In the genomic region with DNA sequence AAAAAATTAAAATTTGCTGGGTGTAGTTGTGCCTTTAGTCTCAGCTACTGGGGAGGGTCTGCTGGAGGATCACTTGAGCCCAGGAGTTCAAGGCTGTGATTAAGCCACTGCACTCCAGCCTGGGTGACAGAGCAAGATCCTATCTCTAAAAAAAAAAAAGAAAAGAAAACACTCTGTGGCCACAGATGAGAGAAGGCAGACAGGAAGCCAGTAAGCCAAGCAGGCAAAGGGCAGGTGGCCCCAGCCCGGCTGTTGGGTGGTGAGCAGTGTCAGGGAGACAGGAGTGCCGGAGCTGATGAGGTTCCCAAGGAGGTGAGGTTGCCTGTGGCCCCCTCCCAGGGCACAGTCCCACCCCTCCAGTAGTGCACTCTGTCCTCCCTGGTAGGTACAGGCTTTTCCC, we compare ENCODE assay signal across 1 cellular context.
TF ChIP-seq lines count a peak whose summit lies in the region.
"Not testable (repeated sequence)": the region's sequence is repeated elsewhere in the genome, so short reads cannot be mapped to it uniquely, and the experiment has no call there.

No MANE protein-coding gene starts in this region.

TF ChIP-seq in HepG2, 621 proteins besides CTCF, POLR2A, EP300 and RAD21:
- TF ChIP-seq, protein P1, sequence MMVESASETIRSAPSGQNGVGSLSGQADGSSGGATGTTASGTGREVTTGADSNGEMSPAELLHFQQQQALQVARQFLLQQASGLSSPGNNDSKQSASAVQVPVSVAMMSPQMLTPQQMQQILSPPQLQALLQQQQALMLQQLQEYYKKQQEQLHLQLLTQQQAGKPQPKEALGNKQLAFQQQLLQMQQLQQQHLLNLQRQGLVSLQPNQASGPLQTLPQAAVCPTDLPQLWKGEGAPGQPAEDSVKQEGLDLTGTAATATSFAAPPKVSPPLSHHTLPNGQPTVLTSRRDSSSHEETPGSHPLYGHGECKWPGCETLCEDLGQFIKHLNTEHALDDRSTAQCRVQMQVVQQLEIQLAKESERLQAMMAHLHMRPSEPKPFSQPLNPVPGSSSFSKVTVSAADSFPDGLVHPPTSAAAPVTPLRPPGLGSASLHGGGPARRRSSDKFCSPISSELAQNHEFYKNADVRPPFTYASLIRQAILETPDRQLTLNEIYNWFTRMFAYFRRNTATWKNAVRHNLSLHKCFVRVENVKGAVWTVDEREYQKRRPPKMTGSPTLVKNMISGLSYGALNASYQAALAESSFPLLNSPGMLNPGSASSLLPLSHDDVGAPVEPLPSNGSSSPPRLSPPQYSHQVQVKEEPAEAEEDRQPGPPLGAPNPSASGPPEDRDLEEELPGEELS (CRISPR knock-in tag; IDR thresholded peaks at IDR 0.05) = 0 out of 2 replicates have a peak, but pooled peaks have one; percentile 25
- TF ChIP-seq ETV5 (CRISPR knock-in tag; IDR thresholded peaks at IDR 0.05; ENCODE audit: borderline replicate concordance) (peak; percentile 68; the same call in 1 of the 2 replicates), HDAC2 (CRISPR knock-in tag; IDR thresholded peaks at IDR 0.05) (peak; percentile 33; the same call in 1 of the 2 replicates), SAP130 (CRISPR knock-in tag; IDR thresholded peaks at IDR 0.05; ENCODE audit: low read depth) (peak; percentile 40; the same call in 1 of the 2 replicates), HNF4A (CRISPR knock-in tag; IDR thresholded peaks at IDR 0.05) (peak; percentile 30; the same call in 1 of the 2 replicates), TBX2 (CRISPR knock-in tag; IDR thresholded peaks at IDR 0.05; ENCODE audit: borderline replicate concordance) (peak; percentile 16; the same call in 1 of the 2 replicates), HOXA3 (CRISPR knock-in tag; IDR thresholded peaks at IDR 0.05) (0 out of 2 replicates have a peak, but pooled peaks have one; percentile 25), NR2F6 (CRISPR knock-in tag; IDR thresholded peaks at IDR 0.05) (0 out of 2 replicates have a peak, but pooled peaks have one; percentile 9), SALL1 (CRISPR knock-in tag; IDR thresholded peaks at IDR 0.05) (0 out of 2 replicates have a peak, but pooled peaks have one; percentile 16)
- TF ChIP-seq, protein P2, sequence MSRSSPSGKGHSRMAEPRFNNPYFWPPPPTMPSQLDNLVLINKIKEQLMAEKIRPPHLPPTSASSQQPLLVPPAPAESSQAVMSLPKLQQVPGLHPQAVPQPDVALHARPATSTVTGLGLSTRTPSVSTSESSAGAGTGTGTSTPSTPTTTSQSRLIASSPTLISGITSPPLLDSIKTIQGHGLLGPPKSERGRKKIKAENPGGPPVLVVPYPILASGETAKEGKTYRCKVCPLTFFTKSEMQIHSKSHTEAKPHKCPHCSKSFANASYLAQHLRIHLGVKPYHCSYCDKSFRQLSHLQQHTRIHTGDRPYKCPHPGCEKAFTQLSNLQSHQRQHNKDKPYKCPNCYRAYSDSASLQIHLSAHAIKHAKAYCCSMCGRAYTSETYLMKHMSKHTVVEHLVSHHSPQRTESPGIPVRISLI (CRISPR knock-in tag; IDR thresholded peaks at IDR 0.05; ENCODE audit: borderline replicate concordance) = peak; percentile 85; the same call in 1 of the 2 replicates
- TF ChIP-seq, protein P3, sequence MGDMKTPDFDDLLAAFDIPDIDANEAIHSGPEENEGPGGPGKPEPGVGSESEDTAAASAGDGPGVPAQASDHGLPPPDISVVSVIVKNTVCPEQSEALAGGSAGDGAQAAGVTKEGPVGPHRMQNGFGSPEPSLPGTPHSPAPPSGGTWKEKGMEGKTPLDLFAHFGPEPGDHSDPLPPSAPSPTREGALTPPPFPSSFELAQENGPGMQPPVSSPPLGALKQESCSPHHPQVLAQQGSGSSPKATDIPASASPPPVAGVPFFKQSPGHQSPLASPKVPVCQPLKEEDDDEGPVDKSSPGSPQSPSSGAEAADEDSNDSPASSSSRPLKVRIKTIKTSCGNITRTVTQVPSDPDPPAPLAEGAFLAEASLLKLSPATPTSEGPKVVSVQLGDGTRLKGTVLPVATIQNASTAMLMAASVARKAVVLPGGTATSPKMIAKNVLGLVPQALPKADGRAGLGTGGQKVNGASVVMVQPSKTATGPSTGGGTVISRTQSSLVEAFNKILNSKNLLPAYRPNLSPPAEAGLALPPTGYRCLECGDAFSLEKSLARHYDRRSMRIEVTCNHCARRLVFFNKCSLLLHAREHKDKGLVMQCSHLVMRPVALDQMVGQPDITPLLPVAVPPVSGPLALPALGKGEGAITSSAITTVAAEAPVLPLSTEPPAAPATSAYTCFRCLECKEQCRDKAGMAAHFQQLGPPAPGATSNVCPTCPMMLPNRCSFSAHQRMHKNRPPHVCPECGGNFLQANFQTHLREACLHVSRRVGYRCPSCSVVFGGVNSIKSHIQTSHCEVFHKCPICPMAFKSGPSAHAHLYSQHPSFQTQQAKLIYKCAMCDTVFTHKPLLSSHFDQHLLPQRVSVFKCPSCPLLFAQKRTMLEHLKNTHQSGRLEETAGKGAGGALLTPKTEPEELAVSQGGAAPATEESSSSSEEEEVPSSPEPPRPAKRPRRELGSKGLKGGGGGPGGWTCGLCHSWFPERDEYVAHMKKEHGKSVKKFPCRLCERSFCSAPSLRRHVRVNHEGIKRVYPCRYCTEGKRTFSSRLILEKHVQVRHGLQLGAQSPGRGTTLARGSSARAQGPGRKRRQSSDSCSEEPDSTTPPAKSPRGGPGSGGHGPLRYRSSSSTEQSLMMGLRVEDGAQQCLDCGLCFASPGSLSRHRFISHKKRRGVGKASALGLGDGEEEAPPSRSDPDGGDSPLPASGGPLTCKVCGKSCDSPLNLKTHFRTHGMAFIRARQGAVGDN (CRISPR knock-in tag; IDR thresholded peaks at IDR 0.05) = peak; percentile 50
- TF ChIP-seq, protein P4, sequence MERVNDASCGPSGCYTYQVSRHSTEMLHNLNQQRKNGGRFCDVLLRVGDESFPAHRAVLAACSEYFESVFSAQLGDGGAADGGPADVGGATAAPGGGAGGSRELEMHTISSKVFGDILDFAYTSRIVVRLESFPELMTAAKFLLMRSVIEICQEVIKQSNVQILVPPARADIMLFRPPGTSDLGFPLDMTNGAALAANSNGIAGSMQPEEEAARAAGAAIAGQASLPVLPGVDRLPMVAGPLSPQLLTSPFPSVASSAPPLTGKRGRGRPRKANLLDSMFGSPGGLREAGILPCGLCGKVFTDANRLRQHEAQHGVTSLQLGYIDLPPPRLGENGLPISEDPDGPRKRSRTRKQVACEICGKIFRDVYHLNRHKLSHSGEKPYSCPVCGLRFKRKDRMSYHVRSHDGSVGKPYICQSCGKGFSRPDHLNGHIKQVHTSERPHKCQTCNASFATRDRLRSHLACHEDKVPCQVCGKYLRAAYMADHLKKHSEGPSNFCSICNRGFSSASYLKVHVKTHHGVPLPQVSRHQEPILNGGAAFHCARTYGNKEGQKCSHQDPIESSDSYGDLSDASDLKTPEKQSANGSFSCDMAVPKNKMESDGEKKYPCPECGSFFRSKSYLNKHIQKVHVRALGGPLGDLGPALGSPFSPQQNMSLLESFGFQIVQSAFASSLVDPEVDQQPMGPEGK (CRISPR knock-in tag; IDR thresholded peaks at IDR 0.05) = 0 out of 2 replicates have a peak, but pooled peaks have one; percentile 11
- TF ChIP-seq, protein P5, sequence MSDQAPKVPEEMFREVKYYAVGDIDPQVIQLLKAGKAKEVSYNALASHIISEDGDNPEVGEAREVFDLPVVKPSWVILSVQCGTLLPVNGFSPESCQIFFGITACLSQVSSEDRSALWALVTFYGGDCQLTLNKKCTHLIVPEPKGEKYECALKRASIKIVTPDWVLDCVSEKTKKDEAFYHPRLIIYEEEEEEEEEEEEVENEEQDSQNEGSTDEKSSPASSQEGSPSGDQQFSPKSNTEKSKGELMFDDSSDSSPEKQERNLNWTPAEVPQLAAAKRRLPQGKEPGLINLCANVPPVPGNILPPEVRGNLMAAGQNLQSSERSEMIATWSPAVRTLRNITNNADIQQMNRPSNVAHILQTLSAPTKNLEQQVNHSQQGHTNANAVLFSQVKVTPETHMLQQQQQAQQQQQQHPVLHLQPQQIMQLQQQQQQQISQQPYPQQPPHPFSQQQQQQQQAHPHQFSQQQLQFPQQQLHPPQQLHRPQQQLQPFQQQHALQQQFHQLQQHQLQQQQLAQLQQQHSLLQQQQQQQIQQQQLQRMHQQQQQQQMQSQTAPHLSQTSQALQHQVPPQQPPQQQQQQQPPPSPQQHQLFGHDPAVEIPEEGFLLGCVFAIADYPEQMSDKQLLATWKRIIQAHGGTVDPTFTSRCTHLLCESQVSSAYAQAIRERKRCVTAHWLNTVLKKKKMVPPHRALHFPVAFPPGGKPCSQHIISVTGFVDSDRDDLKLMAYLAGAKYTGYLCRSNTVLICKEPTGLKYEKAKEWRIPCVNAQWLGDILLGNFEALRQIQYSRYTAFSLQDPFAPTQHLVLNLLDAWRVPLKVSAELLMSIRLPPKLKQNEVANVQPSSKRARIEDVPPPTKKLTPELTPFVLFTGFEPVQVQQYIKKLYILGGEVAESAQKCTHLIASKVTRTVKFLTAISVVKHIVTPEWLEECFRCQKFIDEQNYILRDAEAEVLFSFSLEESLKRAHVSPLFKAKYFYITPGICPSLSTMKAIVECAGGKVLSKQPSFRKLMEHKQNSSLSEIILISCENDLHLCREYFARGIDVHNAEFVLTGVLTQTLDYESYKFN (CRISPR knock-in tag; conservative IDR thresholded peaks at IDR 0.05) = peak; percentile 50
- not testable (repeated sequence) for TF ChIP-seq NR2F6 (IDR thresholded peaks at IDR 0.05)
